ENCODE assay signal across 16 cellular contexts in genomic region chr11:77561257-77561656, GRCh38. TPM values are rescaled to one million over a fixed set of nuclear protein-coding genes. Genes with fewer than 3 reads are reported as not detected.
"Had no signal": no experiment of that assay in that cellular context is flagged by ENCODE, and none has a peak within 500 bp of the region (broad histone marks: within the 10 kb centered on the region; RNA-seq: fewer than 3 reads in every experiment).

No MANE protein-coding gene starts in this region.

- H3K27me3 ChIP-seq: body of pancreas, foreskin keratinocyte, upper lobe of left lung had no signal

- H3K27ac ChIP-seq: body of pancreas, foreskin keratinocyte, thoracic aorta, upper lobe of left lung had no signal

- H3K9me3 ChIP-seq: body of pancreas, thoracic aorta, upper lobe of left lung had no signal

- ATAC-seq: body of pancreas; left ventricle myocardium superior; naive thymus-derived CD4-positive, alpha-beta T cell; sciatic nerve; WTC11 had no signal

- DNase-seq: activated CD4-positive, alpha-beta memory T cell treated with anti-CD3 and anti-CD28 coated beads, Interleukin-2, amount 10 ng/mL, durations not matched to agents 7 days and 5 days; activated CD4-positive, alpha-beta T cell treated with anti-CD3 and anti-CD28 coated beads for 48 hours; activated effector memory CD4-positive, alpha-beta T cell treated with anti-CD3 and anti-CD28 coated beads, Interleukin-2, amount 50 U/mL, for 16 hours; activated naive CD4-positive, alpha-beta T cell treated with anti-CD3 and anti-CD28 coated beads, Interleukin-2, amount 10 ng/mL, durations not matched to agents 7 days and 5 days; body of pancreas; effector CD4-positive, alpha-beta T cell; left ventricle myocardium superior; naive thymus-derived CD4-positive, alpha-beta T cell; stimulated activated CD4-positive, alpha-beta T cell treated with anti-CD3 and anti-CD28 coated beads, Interleukin-4, amount 100 ng/mL, for 1 hour; stimulated activated naive CD4-positive, alpha-beta T cell treated with Interleukin-2 at 50 U/mL for 16 hours; T1000; upper lobe of left lung had no signal

- H3K36me3 ChIP-seq: thoracic aorta, upper lobe of left lung had no signal

- H3K4me1 ChIP-seq: body of pancreas, upper lobe of left lung had no signal

- H3K4me3 ChIP-seq: body of pancreas, thoracic aorta, upper lobe of left lung had no signal

RNA-seq across cellular contexts. Expression of gene AQP11, which starts 28.5 kb away (rescaled TPM):
- total RNA-seq: thoracic aorta had no signal
